In genomic region chr20:50111829-50112495, GRCh38 we compare ENCODE assay signal across 9 cellular contexts. TPM values are rescaled to one million over a fixed set of nuclear protein-coding genes. Genes with fewer than 3 reads are reported as not detected.
DNase-seq lines count a peak whose midpoint lies in the region; ATAC-seq and TF ChIP-seq lines count a peak whose summit lies in the region.
"Had no signal": no experiment of that assay in that cellular context is flagged by ENCODE, and none has a peak within 500 bp of the region (broad histone marks: within the 10 kb centered on the region; RNA-seq: fewer than 3 reads in every experiment).

No MANE protein-coding gene starts in this region.

- peaks cover 45 to 51% of the 10 kb centered on the region in 2 experiments; a peak in 3 of 4 replicates for H3K4me1 ChIP-seq in SK-N-SH (ENCODE audit: control insufficient read depth in 1 of 2, insufficient read depth in 2 of 2, low read depth in 1 of 2, low read length in 1 of 2)
- H3K4me1 ChIP-seq in stomach smooth muscle (ENCODE audit: control insufficient read depth, insufficient read depth, low read length), result peaks cover 73% of the 10 kb centered on the region

- H3F3A ChIP-seq in SK-N-SH (replicated peaks; ENCODE audit: insufficient read depth), result peaks cover 14% of the 10 kb centered on the region

- H3K9me3 Mint-ChIP-seq in activated naive CD8-positive, alpha-beta T cell treated with anti-CD3 and anti-CD28 coated beads for 36 hours, result no peaks in the 10 kb centered on the region

- CTCF ChIA-PET in SK-N-SH (lab: Yijun Ruan, JAX), result interaction anchor here (0.6 to 7.9 kb wide), 13 partner anchors 8 to 133 kb away, joined by 3 to 48 read pairs (median 7); no protein-coding TSS in a partner anchor

- H3K9me3 ChIP-seq in SK-N-SH (no peaks in the 10 kb centered on the region), stomach smooth muscle (ENCODE audit: control insufficient read depth in 2 of 2, low read length in 2 of 2) (no peaks in the 10 kb centered on the region)

- H3K79me2 ChIP-seq in SK-N-SH (ENCODE audit: insufficient read depth), result peaks cover 86% of the 10 kb centered on the region

- 8% methylated on average over 9 of the region's 9 CpGs for WGBS in SK-N-SH (ENCODE audit: low lambda C conversion rate)

- peaks cover 70% of the 10 kb centered on the region for H3K4me1 Mint-ChIP-seq in activated naive CD8-positive, alpha-beta T cell treated with anti-CD3 and anti-CD28 coated beads for 36 hours

- H4K20me1 ChIP-seq in SK-N-SH (ENCODE audit: insufficient read depth), result peaks cover 54% of the 10 kb centered on the region

- H3K36me3 ChIP-seq in SK-N-SH (replicated peaks in 1 of 2; ENCODE audit: control insufficient read depth in 1 of 2, insufficient read depth in 2 of 2, low read length in 1 of 2) (peaks cover 4 to 15% of the 10 kb centered on the region in 2 experiments), kidney epithelial cell (ENCODE audit: control insufficient read depth, insufficient read depth, low read length) (no peaks in the 10 kb centered on the region), stomach smooth muscle (ENCODE audit: control insufficient read depth in 2 of 2, insufficient read depth in 2 of 2, low read length in 2 of 2) (no peaks in the 10 kb centered on the region)

- no peak for ATAC-seq in SK-N-SH treated with all-trans-retinoic acid at 6 μM for 48 hours
- no peak for ATAC-seq in HG02678 (IDR thresholded peaks at IDR 0.05; ENCODE audit: unreplicated experiment)

- H3K27ac ChIP-seq in SK-N-SH (ENCODE audit: low read depth in 2 of 2, low read length in 1 of 2) (peak overlapping the region; percentile 91 to 98; a peak in 3 of 4 replicates), stomach smooth muscle (ENCODE audit: low read length) (peak overlapping the region; percentile 96)

- H3K9me2 ChIP-seq in SK-N-SH, result no peaks in the 10 kb centered on the region

- H3K4me3 ChIP-seq in SK-N-SH (ENCODE audit: low read depth in 2 of 2, low read length in 1 of 2) (peak overlapping the region; percentile 83 to 91), kidney epithelial cell (ENCODE audit: low read depth, low read length) (peak overlapping the region; percentile 78), stomach smooth muscle (ENCODE audit: low read length in 2 of 2) (peak overlapping the region; percentile 89 to 92)

- TF ChIP-seq RAD21 in SK-N-SH (IDR thresholded peaks at IDR 0.05; ENCODE audit: low read length), result no peak

- peak overlapping the region; percentile 95 for H3K9ac ChIP-seq in SK-N-SH
- H3K9ac ChIP-seq in stomach smooth muscle (ENCODE audit: low read length in 2 of 2), result peak overlapping the region; percentile 95 to 96

- no peaks in the 10 kb centered on the region for H3K27me3 ChIP-seq in SK-N-SH (ENCODE audit: insufficient read depth)
- no peaks in the 10 kb centered on the region for H3K27me3 ChIP-seq in kidney epithelial cell (ENCODE audit: control insufficient read depth, insufficient read depth, low read length)
- no peaks in the 10 kb centered on the region for H3K27me3 ChIP-seq in stomach smooth muscle (ENCODE audit: control insufficient read depth in 1 of 2, insufficient read depth in 2 of 2, low read length in 2 of 2)

- no peaks in the 10 kb centered on the region for H3K27me3 Mint-ChIP-seq in activated naive CD8-positive, alpha-beta T cell treated with anti-CD3 and anti-CD28 coated beads for 36 hours

- no peak overlapping the region; the same call in 1 of the 2 replicates for H2AFZ ChIP-seq in SK-N-SH (ENCODE audit: low read depth)

- H3K27ac Mint-ChIP-seq in activated naive CD8-positive, alpha-beta T cell treated with anti-CD3 and anti-CD28 coated beads for 36 hours, result peak overlapping the region; percentile 97

- H3K4me2 ChIP-seq in SK-N-SH, result peak overlapping the region; percentile 90

- no peak for TF ChIP-seq CTCF in SK-N-SH (IDR thresholded peaks at IDR 0.05)
- TF ChIP-seq CTCF in kidney epithelial cell (IDR thresholded peaks at IDR 0.05; ENCODE audit: insufficient read depth, low read length, poor library complexity, severe bottlenecking), result no peak

- H3K36me3 Mint-ChIP-seq in activated naive CD8-positive, alpha-beta T cell treated with anti-CD3 and anti-CD28 coated beads for 36 hours, result peaks cover 46% of the 10 kb centered on the region

- POLR2A ChIA-PET in SK-N-SH (lab: Yijun Ruan, JAX), result interaction anchor here (1.4 to 2.1 kb wide), 2 partner anchors 8 to 41 kb away, joined by 3 to 9 read pairs; partner anchors contain the start of gene PEDS1

- DNase-seq in SK-N-SH (no peak), kidney epithelial cell (ENCODE audit: low read depth) (no peak), NCI-H1694 (lab: John Stamatoyannopoulos, UW) (no peak), D341Med (ENCODE audit: low spot score) (no peak)
- DNase-seq in activated naive CD8-positive, alpha-beta T cell treated with anti-CD3 and anti-CD28 coated beads for 36 hours, result no peak
- DNase-seq: 8988T had no signal

- peak overlapping the region; percentile 92 for H3K4me3 Mint-ChIP-seq in activated naive CD8-positive, alpha-beta T cell treated with anti-CD3 and anti-CD28 coated beads for 36 hours

- TF ChIP-seq EP300 in SK-N-SH (IDR thresholded peaks at IDR 0.05; ENCODE audit: borderline replicate concordance in 1 of 2, low read depth in 1 of 2, low read length in 1 of 2), result no peak

TF ChIP-seq in SK-N-SH, 30 proteins besides CTCF, POLR2A, EP300 and RAD21:
- no peak for TF ChIP-seq FOXJ3 (CRISPR knock-in tag; IDR thresholded peaks at IDR 0.05)
- 0 out of 2 replicates have a peak, but pooled peaks have one; percentile 5 for TF ChIP-seq TAF1 (IDR thresholded peaks at IDR 0.05; ENCODE audit: borderline replicate concordance, low read depth, low read length)
TF ChIP-seq in SK-N-SH: peak in this region for 1.

TF ChIP-seq in SK-N-SH treated with all-trans-retinoic acid at 6 μM for 48 hours, 23 proteins besides CTCF, POLR2A, EP300 and RAD21 (continues in another document):
- TF ChIP-seq RARB (CRISPR knock-in tag; IDR thresholded peaks at IDR 0.05), result no peak
- no peak for TF ChIP-seq TOX (CRISPR knock-in tag; IDR thresholded peaks at IDR 0.05; ENCODE audit: borderline replicate concordance)
- TF ChIP-seq CSDC2 (CRISPR knock-in tag; IDR thresholded peaks at IDR 0.05), result no peak
- TF ChIP-seq ARNTL (CRISPR knock-in tag; IDR thresholded peaks at IDR 0.05; ENCODE audit: borderline replicate concordance, low read depth), result no peak
- TF ChIP-seq, protein P1, sequence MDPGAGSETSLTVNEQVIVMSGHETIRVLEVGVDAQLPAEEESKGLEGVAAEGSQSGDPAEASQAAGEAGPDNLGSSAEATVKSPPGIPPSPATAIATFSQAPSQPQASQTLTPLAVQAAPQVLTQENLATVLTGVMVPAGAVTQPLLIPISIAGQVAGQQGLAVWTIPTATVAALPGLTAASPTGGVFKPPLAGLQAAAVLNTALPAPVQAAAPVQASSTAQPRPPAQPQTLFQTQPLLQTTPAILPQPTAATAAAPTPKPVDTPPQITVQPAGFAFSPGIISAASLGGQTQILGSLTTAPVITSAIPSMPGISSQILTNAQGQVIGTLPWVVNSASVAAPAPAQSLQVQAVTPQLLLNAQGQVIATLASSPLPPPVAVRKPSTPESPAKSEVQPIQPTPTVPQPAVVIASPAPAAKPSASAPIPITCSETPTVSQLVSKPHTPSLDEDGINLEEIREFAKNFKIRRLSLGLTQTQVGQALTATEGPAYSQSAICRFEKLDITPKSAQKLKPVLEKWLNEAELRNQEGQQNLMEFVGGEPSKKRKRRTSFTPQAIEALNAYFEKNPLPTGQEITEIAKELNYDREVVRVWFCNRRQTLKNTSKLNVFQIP (CRISPR knock-in tag; IDR thresholded peaks at IDR 0.05; ENCODE audit: borderline replicate concordance, low read depth), result no peak
- TF ChIP-seq CREB5 (CRISPR knock-in tag; IDR thresholded peaks at IDR 0.05; ENCODE audit: low read depth), result no peak
- no peak for TF ChIP-seq PPARA (CRISPR knock-in tag; IDR thresholded peaks at IDR 0.05; ENCODE audit: borderline replicate concordance)

RNA-seq across cellular contexts. Expression of gene UBE2V1, which starts 1.0 kb away (rescaled TPM):
- 99.7 and 100 TPM in 2 replicates for polyA plus RNA-seq in SK-N-SH (2012; rRNA removed)
- 108 and 138 TPM in 2 replicates for polyA plus RNA-seq in SK-N-SH (2012; cell fraction: cytosol; rRNA removed)
- polyA plus RNA-seq in SK-N-SH (2012; cell fraction: nucleus; rRNA removed), result 79.8 and 106 TPM in 2 replicates
- total RNA-seq in activated naive CD8-positive, alpha-beta T cell treated with anti-CD3 and anti-CD28 coated beads for 36 hours, result 100 to 1,000 TPM; 150 to 156 TPM
- 62.0 and 62.5 TPM in 2 replicates for total RNA-seq in kidney epithelial cell

RNA-seq across cellular contexts. Expression of gene PEDS1, which starts 41.6 kb away (rescaled TPM):
- 18.3 and 18.4 TPM in 2 replicates for polyA plus RNA-seq in SK-N-SH (2012; rRNA removed)
- polyA plus RNA-seq in SK-N-SH (2012; cell fraction: cytosol; rRNA removed), result 8.6 and 12.8 TPM in 2 replicates
- polyA plus RNA-seq in SK-N-SH (2012; cell fraction: nucleus; rRNA removed), result 10.1 and 13.1 TPM in 2 replicates
- 10 to 100 TPM; 17.4 to 19.3 TPM for total RNA-seq in activated naive CD8-positive, alpha-beta T cell treated with anti-CD3 and anti-CD28 coated beads for 36 hours
- 52.1 and 57.9 TPM in 2 replicates for total RNA-seq in kidney epithelial cell
